In the genomic region with DNA sequence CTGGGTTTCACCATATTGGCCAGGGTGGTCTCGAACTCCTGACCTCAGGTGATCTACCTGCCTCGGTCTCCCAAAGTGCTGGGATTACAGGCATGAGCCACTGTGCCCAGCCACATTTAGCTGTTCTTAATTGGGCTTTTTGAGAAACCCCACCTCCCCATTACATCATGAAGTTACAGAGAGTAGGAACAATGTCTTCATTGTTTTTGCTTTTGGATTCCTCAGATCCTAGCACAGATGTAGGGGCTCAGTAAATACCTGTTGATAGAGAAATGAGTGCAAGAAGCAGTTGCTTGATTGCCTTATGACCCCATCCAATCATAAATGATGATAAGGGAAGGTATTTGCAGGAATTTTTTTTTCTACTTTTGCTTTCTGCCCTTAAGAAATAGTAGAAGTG, we compare ENCODE assay signal across 27 cellular contexts. TPM values are rescaled to one million over a fixed set of nuclear protein-coding genes. Genes with fewer than 3 reads are reported as not detected.
"Had no signal": no experiment of that assay in that cellular context is flagged by ENCODE, and none has a peak within 500 bp of the region (broad histone marks: within the 10 kb centered on the region; RNA-seq: fewer than 3 reads in every experiment).

No MANE protein-coding gene starts in this region.

- H3K4me3 Mint-ChIP-seq: activated CD4-positive, alpha-beta memory T cell treated with anti-CD3 and anti-CD28 coated beads, Interleukin-2, amount 10 ng/mL, durations not matched to agents 7 days and 5 days; activated CD4-positive, alpha-beta T cell treated with anti-CD3 and anti-CD28 coated beads, Interleukin-2, amount 10 ng/mL, durations not matched to agents 7 days and 5 days; activated CD8-positive, alpha-beta memory T cell treated with anti-CD3 and anti-CD28 coated beads, Interleukin-2, amount 10 ng/mL, durations not matched to agents 7 days and 5 days; immature natural killer cell; natural killer cell treated with Interleukin-12 subunit alpha and Interleukin-12 subunit beta and Interleukin-15 and Interleukin-18, amount 100 ng/mL, for 72 hours; stimulated activated memory B cell treated with anti-CD40 and anti-IgM and Interleukin-4, amounts not matched to agents 10 μg/mL and 1 μg/mL and 100 μg/mL, for 72 hours; T-helper 1 cell treated with Interleukin-12 subunit alpha and Interleukin-12 subunit beta and Interleukin-4 antibody, amounts not matched to agents 30 μg/mL and 1 μg/mL, for 36 hours had no signal

- ATAC-seq: activated CD8-positive, alpha-beta memory T cell treated with anti-CD3 and anti-CD28 coated beads, Interleukin-2, amount 10 ng/mL, durations not matched to agents 7 days and 5 days; activated naive CD4-positive, alpha-beta T cell treated with anti-CD3 and anti-CD28 coated beads, Interleukin-2, amount 50 U/mL, for 72 hours; foreskin keratinocyte; heart left ventricle; natural killer cell treated with Interleukin-12 subunit alpha and Interleukin-12 subunit beta and Interleukin-15 and Interleukin-18, amount 100 ng/mL, for 72 hours; sciatic nerve; stimulated activated memory B cell treated with anti-CD40 and anti-IgM and Interleukin-4, amounts not matched to agents 10 μg/mL and 1 μg/mL and 100 μg/mL, for 72 hours had no signal

- H3K4me1 ChIP-seq: breast epithelium, suprapubic skin, uterus had no signal

- DNase-seq: activated CD4-positive, alpha-beta memory T cell treated with anti-CD3 and anti-CD28 coated beads, Interleukin-2, amount 10 ng/mL, durations not matched to agents 7 days and 5 days; activated CD4-positive, alpha-beta T cell treated with anti-CD3 and anti-CD28 coated beads, Interleukin-2, amount 10 ng/mL, durations not matched to agents 7 days and 5 days; activated CD4-positive, CD25-positive, alpha-beta regulatory T cell treated with anti-CD3 and anti-CD28 coated beads, Interleukin-2, amount 50 U/mL, for 72 hours; activated CD8-positive, alpha-beta memory T cell treated with anti-CD3 and anti-CD28 coated beads, Interleukin-2, amount 10 ng/mL, durations not matched to agents 7 days and 5 days; activated naive CD4-positive, alpha-beta T cell; activated T-cell treated with anti-CD3 and anti-CD28 coated beads, Interleukin-2, amount 50 U/mL, for 48 hours; central memory CD4-positive, alpha-beta T cell; foreskin keratinocyte; heart left ventricle; hypothalamus; immature natural killer cell; kidney; stimulated activated CD4-positive, alpha-beta T cell treated with anti-CD3 and anti-CD28 coated beads, Interleukin-4, amount 100 ng/mL, for 4 hours; stimulated activated CD8-positive, alpha-beta memory T cell treated with anti-CD3 and anti-CD28 coated beads, Interleukin-4, amount 100 ng/mL, for 48 hours; T-helper 9 cell; tibial artery; uterus; WERI-Rb-1 had no signal

- H3K36me3 ChIP-seq: breast epithelium, esophagus muscularis mucosa, heart left ventricle, suprapubic skin, tibial artery, uterus, WERI-Rb-1 had no signal

- H3K27me3 ChIP-seq: breast epithelium, esophagus muscularis mucosa, foreskin keratinocyte, heart left ventricle, suprapubic skin, tibial artery, uterus had no signal

- H3K4me3 ChIP-seq: breast epithelium, esophagus muscularis mucosa, heart left ventricle, skin epidermis, suprapubic skin, tibial artery, uterus had no signal

- H3K27ac Mint-ChIP-seq: activated CD4-positive, alpha-beta memory T cell treated with anti-CD3 and anti-CD28 coated beads, Interleukin-2, amount 10 ng/mL, durations not matched to agents 7 days and 5 days; activated CD4-positive, alpha-beta T cell treated with anti-CD3 and anti-CD28 coated beads, Interleukin-2, amount 10 ng/mL, durations not matched to agents 7 days and 5 days; activated CD8-positive, alpha-beta memory T cell treated with anti-CD3 and anti-CD28 coated beads, Interleukin-2, amount 10 ng/mL, durations not matched to agents 7 days and 5 days; activated naive CD4-positive, alpha-beta T cell treated with anti-CD3 and anti-CD28 coated beads, Interleukin-2, amount 50 U/mL, for 72 hours; immature natural killer cell; natural killer cell treated with Interleukin-12 subunit alpha and Interleukin-12 subunit beta and Interleukin-15 and Interleukin-18, amount 100 ng/mL, for 72 hours; stimulated activated memory B cell treated with anti-CD40 and anti-IgM and Interleukin-4, amounts not matched to agents 10 μg/mL and 1 μg/mL and 100 μg/mL, for 72 hours; T-helper 1 cell treated with Interleukin-12 subunit alpha and Interleukin-12 subunit beta and Interleukin-4 antibody, amounts not matched to agents 30 μg/mL and 1 μg/mL, for 36 hours had no signal

- H3K4me1 Mint-ChIP-seq: activated CD4-positive, alpha-beta memory T cell treated with anti-CD3 and anti-CD28 coated beads, Interleukin-2, amount 10 ng/mL, durations not matched to agents 7 days and 5 days; activated CD4-positive, alpha-beta T cell treated with anti-CD3 and anti-CD28 coated beads, Interleukin-2, amount 10 ng/mL, durations not matched to agents 7 days and 5 days; activated CD8-positive, alpha-beta memory T cell treated with anti-CD3 and anti-CD28 coated beads, Interleukin-2, amount 10 ng/mL, durations not matched to agents 7 days and 5 days; immature natural killer cell; stimulated activated memory B cell treated with anti-CD40 and anti-IgM and Interleukin-4, amounts not matched to agents 10 μg/mL and 1 μg/mL and 100 μg/mL, for 72 hours had no signal

- H3K36me3 Mint-ChIP-seq: activated CD8-positive, alpha-beta memory T cell treated with anti-CD3 and anti-CD28 coated beads, Interleukin-2, amount 10 ng/mL, durations not matched to agents 7 days and 5 days; activated naive CD4-positive, alpha-beta T cell treated with anti-CD3 and anti-CD28 coated beads, Interleukin-2, amount 50 U/mL, for 72 hours; immature natural killer cell; natural killer cell treated with Interleukin-12 subunit alpha and Interleukin-12 subunit beta and Interleukin-15 and Interleukin-18, amount 100 ng/mL, for 72 hours; stimulated activated memory B cell treated with anti-CD40 and anti-IgM and Interleukin-4, amounts not matched to agents 10 μg/mL and 1 μg/mL and 100 μg/mL, for 72 hours had no signal

- H3K9me3 Mint-ChIP-seq: activated CD4-positive, alpha-beta memory T cell treated with anti-CD3 and anti-CD28 coated beads, Interleukin-2, amount 10 ng/mL, durations not matched to agents 7 days and 5 days; activated CD4-positive, alpha-beta T cell treated with anti-CD3 and anti-CD28 coated beads, Interleukin-2, amount 10 ng/mL, durations not matched to agents 7 days and 5 days; activated naive CD4-positive, alpha-beta T cell treated with anti-CD3 and anti-CD28 coated beads, Interleukin-2, amount 50 U/mL, for 72 hours; natural killer cell treated with Interleukin-12 subunit alpha and Interleukin-12 subunit beta and Interleukin-15 and Interleukin-18, amount 100 ng/mL, for 72 hours; stimulated activated memory B cell treated with anti-CD40 and anti-IgM and Interleukin-4, amounts not matched to agents 10 μg/mL and 1 μg/mL and 100 μg/mL, for 72 hours; T-helper 1 cell treated with Interleukin-12 subunit alpha and Interleukin-12 subunit beta and Interleukin-4 antibody, amounts not matched to agents 30 μg/mL and 1 μg/mL, for 36 hours had no signal

- H3K27ac ChIP-seq: breast epithelium, esophagus muscularis mucosa, foreskin keratinocyte, heart left ventricle, skin epidermis, suprapubic skin, tibial artery, uterus, WERI-Rb-1 had no signal

- H3K9me3 ChIP-seq: breast epithelium, esophagus muscularis mucosa, heart left ventricle, suprapubic skin, tibial artery, uterus had no signal

- H3K27me3 Mint-ChIP-seq: stimulated activated memory B cell treated with anti-CD40 and anti-IgM and Interleukin-4, amounts not matched to agents 10 μg/mL and 1 μg/mL and 100 μg/mL, for 72 hours had no signal

RNA-seq across cellular contexts. Expression of a gene that starts 25.3 kb away (rescaled TPM):
- total RNA-seq: activated CD4-positive, alpha-beta memory T cell treated with anti-CD3 and anti-CD28 coated beads, Interleukin-2, amount 10 ng/mL, durations not matched to agents 7 days and 5 days; activated CD4-positive, alpha-beta T cell treated with anti-CD3 and anti-CD28 coated beads, Interleukin-2, amount 10 ng/mL, durations not matched to agents 7 days and 5 days; activated CD8-positive, alpha-beta memory T cell treated with anti-CD3 and anti-CD28 coated beads, Interleukin-2, amount 10 ng/mL, durations not matched to agents 7 days and 5 days; activated naive CD4-positive, alpha-beta T cell treated with anti-CD3 and anti-CD28 coated beads, Interleukin-2, amount 50 U/mL, for 72 hours; natural killer cell treated with Interleukin-12 subunit alpha and Interleukin-12 subunit beta and Interleukin-15 and Interleukin-18, amount 100 ng/mL, for 72 hours had no signal
